1 cellular context compared by ENCODE assay signal in the genomic region with DNA sequence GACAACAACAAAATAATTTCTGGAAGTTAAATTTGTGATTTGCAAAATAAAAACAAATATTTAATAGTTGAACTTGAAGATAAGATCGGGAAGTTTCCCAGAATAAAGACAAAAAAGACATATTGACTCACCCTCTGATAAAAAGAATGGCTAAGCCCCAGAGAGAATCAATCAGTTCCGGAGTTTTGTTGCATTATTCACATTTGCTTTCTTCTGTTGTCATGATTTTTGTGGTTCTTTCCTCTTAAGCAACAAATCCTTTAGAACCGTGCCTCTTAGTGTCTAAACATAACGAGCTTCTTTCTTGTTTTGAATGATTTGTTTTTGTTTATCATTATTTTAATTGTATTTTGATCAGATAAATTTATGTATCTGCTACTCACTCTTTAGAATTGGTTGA.
TF ChIP-seq lines count a peak whose summit lies in the region.

No MANE protein-coding gene starts in this region.

TF ChIP-seq in HepG2, 621 proteins besides CTCF, POLR2A, EP300 and RAD21:
- TF ChIP-seq ZNF207 (IDR thresholded peaks at IDR 0.05; ENCODE audit: borderline replicate concordance) (no peak), ZNF557 (CRISPR knock-in tag; IDR thresholded peaks at IDR 0.05) (no peak), ZNF235 (CRISPR knock-in tag; IDR thresholded peaks at IDR 0.05; ENCODE audit: borderline replicate concordance) (no peak), HDAC6 (IDR thresholded peaks at IDR 0.05; ENCODE audit: low read depth, low read length) (no peak), ZNF121 (CRISPR knock-in tag; IDR thresholded peaks at IDR 0.05) (no peak), ZNF747 (CRISPR knock-in tag; IDR thresholded peaks at IDR 0.05; ENCODE audit: borderline replicate concordance) (no peak), NFIC (IDR thresholded peaks at IDR 0.05; ENCODE audit: low read length) (no peak), KAT7 (CRISPR knock-in tag; IDR thresholded peaks at IDR 0.05; ENCODE audit: borderline replicate concordance) (no peak), DPF2 (CRISPR knock-in tag; IDR thresholded peaks at IDR 0.05; ENCODE audit: borderline replicate concordance, low read depth) (no peak), ZNF777 (CRISPR knock-in tag; IDR thresholded peaks at IDR 0.05) (no peak), PAX8 (CRISPR knock-in tag; IDR thresholded peaks at IDR 0.05; ENCODE audit: borderline replicate concordance) (no peak), PHF21A (CRISPR knock-in tag; IDR thresholded peaks at IDR 0.05) (no peak)
- TF ChIP-seq, protein P1, sequence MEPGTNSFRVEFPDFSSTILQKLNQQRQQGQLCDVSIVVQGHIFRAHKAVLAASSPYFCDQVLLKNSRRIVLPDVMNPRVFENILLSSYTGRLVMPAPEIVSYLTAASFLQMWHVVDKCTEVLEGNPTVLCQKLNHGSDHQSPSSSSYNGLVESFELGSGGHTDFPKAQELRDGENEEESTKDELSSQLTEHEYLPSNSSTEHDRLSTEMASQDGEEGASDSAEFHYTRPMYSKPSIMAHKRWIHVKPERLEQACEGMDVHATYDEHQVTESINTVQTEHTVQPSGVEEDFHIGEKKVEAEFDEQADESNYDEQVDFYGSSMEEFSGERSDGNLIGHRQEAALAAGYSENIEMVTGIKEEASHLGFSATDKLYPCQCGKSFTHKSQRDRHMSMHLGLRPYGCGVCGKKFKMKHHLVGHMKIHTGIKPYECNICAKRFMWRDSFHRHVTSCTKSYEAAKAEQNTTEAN (CRISPR knock-in tag; conservative IDR thresholded peaks at IDR 0.05) = no peak
- TF ChIP-seq, protein P2, sequence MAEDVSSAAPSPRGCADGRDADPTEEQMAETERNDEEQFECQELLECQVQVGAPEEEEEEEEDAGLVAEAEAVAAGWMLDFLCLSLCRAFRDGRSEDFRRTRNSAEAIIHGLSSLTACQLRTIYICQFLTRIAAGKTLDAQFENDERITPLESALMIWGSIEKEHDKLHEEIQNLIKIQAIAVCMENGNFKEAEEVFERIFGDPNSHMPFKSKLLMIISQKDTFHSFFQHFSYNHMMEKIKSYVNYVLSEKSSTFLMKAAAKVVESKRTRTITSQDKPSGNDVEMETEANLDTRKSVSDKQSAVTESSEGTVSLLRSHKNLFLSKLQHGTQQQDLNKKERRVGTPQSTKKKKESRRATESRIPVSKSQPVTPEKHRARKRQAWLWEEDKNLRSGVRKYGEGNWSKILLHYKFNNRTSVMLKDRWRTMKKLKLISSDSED (CRISPR knock-in tag; IDR thresholded peaks at IDR 0.05) = no peak
- TF ChIP-seq, protein P3, sequence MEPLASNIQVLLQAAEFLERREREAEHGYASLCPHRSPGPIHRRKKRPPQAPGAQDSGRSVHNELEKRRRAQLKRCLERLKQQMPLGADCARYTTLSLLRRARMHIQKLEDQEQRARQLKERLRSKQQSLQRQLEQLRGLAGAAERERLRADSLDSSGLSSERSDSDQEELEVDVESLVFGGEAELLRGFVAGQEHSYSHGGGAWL (CRISPR knock-in tag; IDR thresholded peaks at IDR 0.05) = no peak
